9 cellular contexts compared by ENCODE assay signal in genomic region chr20:7856756-7857155, GRCh38.
DNase-seq lines count a peak whose midpoint lies in the region; ATAC-seq and TF ChIP-seq lines count a peak whose summit lies in the region.
"Had no signal": no experiment of that assay in that cellular context is flagged by ENCODE, and none has a peak within 500 bp of the region (broad histone marks: within the 10 kb centered on the region; RNA-seq: fewer than 3 reads in every experiment).

No MANE protein-coding gene starts in this region.

- no peak for DNase-seq in HCT116 (ENCODE audit: low read depth, low spot score)
- DNase-seq in OCI-M1 (lab: John Stamatoyannopoulos, UW), result peak; percentile 17
- DNase-seq in epithelial cell of esophagus (ENCODE audit: low read depth), result peak; percentile 91
- DNase-seq in renal cortical epithelial cell (ENCODE audit: low read depth), result peak; percentile 80
- DNase-seq in osteoblast (ENCODE audit: insufficient read length, low spot score, missing footprints), result no peak
- no peak for DNase-seq in NCI-H82 treated with DMSO at 0.1 percent for 48 hours (lab: John Stamatoyannopoulos, UW; ENCODE audit: unreplicated experiment)
- DNase-seq in NCI-H2081 (lab: John Stamatoyannopoulos, UW), result no peak
- DNase-seq: stimulated activated naive CD8-positive, alpha-beta T cell treated with anti-CD3 and anti-CD28 coated beads, Interleukin-15, Interleukin-2, amounts not matched to agents 100 U/mL and 50 U/mL, for 24 hours had no signal

- CTCF ChIA-PET in HCT116 (lab: Charles Lee), result no interaction called here

- H3K36me3 ChIP-seq in HCT116 (ENCODE audit: control insufficient read depth in 1 of 2, insufficient read depth in 2 of 2, low read length in 2 of 2) (no peaks in the 10 kb centered on the region), osteoblast (ENCODE audit: insufficient read depth, low read length) (no peaks in the 10 kb centered on the region)

- H3K27me3 ChIP-seq in HCT116 (ENCODE audit: insufficient read depth, low read length) (no peaks in the 10 kb centered on the region; the same call in 1 of the 2 replicates), osteoblast (ENCODE audit: insufficient read depth, low read length) (no peaks in the 10 kb centered on the region)

- H3K4me2 ChIP-seq in HCT116 (ENCODE audit: low read length), result peak overlapping the region; percentile 38
- no peak overlapping the region for H3K4me2 ChIP-seq in osteoblast (ENCODE audit: insufficient read depth, low read length)

- no peaks in the 10 kb centered on the region for H4K20me1 ChIP-seq in HCT116 (ENCODE audit: insufficient read depth)
- no peaks in the 10 kb centered on the region for H4K20me1 ChIP-seq in osteoblast (ENCODE audit: insufficient read depth, low read length)

- H3K9me2 ChIP-seq in HCT116 (ENCODE audit: insufficient read depth), result no peaks in the 10 kb centered on the region

- peaks cover 0 to 15% of the 10 kb centered on the region in 2 experiments; a peak in 2 of 4 replicates for H3K4me1 ChIP-seq in HCT116 (ENCODE audit: control insufficient read depth in 1 of 2, insufficient read depth in 2 of 2, low read length in 2 of 2)
- H3K4me1 ChIP-seq in osteoblast (ENCODE audit: insufficient read depth, low read length), result peaks cover 28% of the 10 kb centered on the region

- H3K9ac ChIP-seq in HCT116 (ENCODE audit: low read length), result no peak overlapping the region

- no peak for TF ChIP-seq POLR2A in HCT116 (IDR thresholded peaks at IDR 0.05; ENCODE audit: borderline replicate concordance, extremely low read depth, insufficient read depth, insufficient read length)

- no peak overlapping the region for H3K27ac ChIP-seq in HCT116 (ENCODE audit: low read depth, low read length)
- H3K27ac ChIP-seq in osteoblast (ENCODE audit: low read depth, low read length), result no peak overlapping the region

- POLR2A ChIA-PET in HCT116 (lab: Charles Lee), result no interaction called here

- H3K9me3 ChIP-seq in HCT116 (ENCODE audit: control insufficient read depth in 1 of 2, insufficient read depth in 1 of 2, low read depth in 1 of 2, low read length in 2 of 2), result no peaks in the 10 kb centered on the region
- H3K9me3 ChIP-seq in osteoblast (ENCODE audit: low read depth, low read length), result no peaks in the 10 kb centered on the region

- TF ChIP-seq RAD21 in HCT116 (IDR thresholded peaks at IDR 0.05; ENCODE audit: low read depth), result no peak

- TF ChIP-seq CTCF in HCT116 (IDR thresholded peaks at IDR 0.05 in 2 of 3, conservative IDR thresholded peaks at IDR 0.05 in 1 of 3; ENCODE audit: borderline replicate concordance in 1 of 3, insufficient read depth in 1 of 3, low read depth in 2 of 3, low read length in 2 of 3) (no peak), epithelial cell of esophagus (IDR thresholded peaks at IDR 0.05; ENCODE audit: insufficient read depth, low read depth, low read length, missing control alignments) (no peak), osteoblast (IDR thresholded peaks at IDR 0.05; ENCODE audit: extremely low read depth, low read depth, low read length) (no peak)

- H2AFZ ChIP-seq in HCT116 (ENCODE audit: low read depth, low read length, poor library complexity, severe bottlenecking), result no peak overlapping the region
- no peak overlapping the region for H2AFZ ChIP-seq in osteoblast (ENCODE audit: low read length)

- no peak overlapping the region for H3K4me3 ChIP-seq in HCT116 (replicated peaks in 1 of 2; ENCODE audit: low read depth in 1 of 2, low read length in 2 of 2)
- H3K4me3 ChIP-seq in epithelial cell of esophagus (ENCODE audit: low read length), result no peak overlapping the region
- no peak overlapping the region for H3K4me3 ChIP-seq in osteoblast (ENCODE audit: insufficient read depth, low read length)

- H3K79me2 ChIP-seq in HCT116 (ENCODE audit: insufficient read depth, low read length), result no peaks in the 10 kb centered on the region
- no peaks in the 10 kb centered on the region for H3K79me2 ChIP-seq in osteoblast (ENCODE audit: insufficient read depth, low read length)

- no TSS peak for BruUV-seq in HCT116 (replicated peaks; lab: Mats Ljungman, UMichigan)

- RAD21 ChIA-PET in HCT116 (lab: Charles Lee; ENCODE audit: low non-redundant PET in 1 of 2, low total read pairs in 2 of 2, uncharacterized antibody in 2 of 2, unreplicated experiment in 2 of 2), result no interaction called here

- ATAC-seq in HCT116, result no peak
- no peak for ATAC-seq in HG03460 (IDR thresholded peaks at IDR 0.05; ENCODE audit: unreplicated experiment)
- ATAC-seq: stimulated activated naive CD8-positive, alpha-beta T cell treated with anti-CD3 and anti-CD28 coated beads, Interleukin-15, Interleukin-2, amounts not matched to agents 100 U/mL and 50 U/mL, for 24 hours had no signal

- intact Hi-C loops in HCT116 (cut with micrococcal nuclease), result loop anchor here (10.0 kb wide), 1 partner anchor 1092 kb away; the partner anchor contains the start of gene BMP2

TF ChIP-seq in HCT116, 20 proteins besides CTCF, POLR2A, EP300 and RAD21:
- TF ChIP-seq ZNF274 (IDR thresholded peaks at IDR 0.05; ENCODE audit: low read depth, low read length), result no peak
- TF ChIP-seq TCF7L2 (IDR thresholded peaks at IDR 0.05; ENCODE audit: borderline replicate concordance, extremely low read depth, insufficient read depth, insufficient read length), result no peak
- TF ChIP-seq, protein P1, sequence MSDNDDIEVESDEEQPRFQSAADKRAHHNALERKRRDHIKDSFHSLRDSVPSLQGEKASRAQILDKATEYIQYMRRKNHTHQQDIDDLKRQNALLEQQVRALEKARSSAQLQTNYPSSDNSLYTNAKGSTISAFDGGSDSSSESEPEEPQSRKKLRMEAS (IDR thresholded peaks at IDR 0.05), result no peak
- TF ChIP-seq, protein P2, sequence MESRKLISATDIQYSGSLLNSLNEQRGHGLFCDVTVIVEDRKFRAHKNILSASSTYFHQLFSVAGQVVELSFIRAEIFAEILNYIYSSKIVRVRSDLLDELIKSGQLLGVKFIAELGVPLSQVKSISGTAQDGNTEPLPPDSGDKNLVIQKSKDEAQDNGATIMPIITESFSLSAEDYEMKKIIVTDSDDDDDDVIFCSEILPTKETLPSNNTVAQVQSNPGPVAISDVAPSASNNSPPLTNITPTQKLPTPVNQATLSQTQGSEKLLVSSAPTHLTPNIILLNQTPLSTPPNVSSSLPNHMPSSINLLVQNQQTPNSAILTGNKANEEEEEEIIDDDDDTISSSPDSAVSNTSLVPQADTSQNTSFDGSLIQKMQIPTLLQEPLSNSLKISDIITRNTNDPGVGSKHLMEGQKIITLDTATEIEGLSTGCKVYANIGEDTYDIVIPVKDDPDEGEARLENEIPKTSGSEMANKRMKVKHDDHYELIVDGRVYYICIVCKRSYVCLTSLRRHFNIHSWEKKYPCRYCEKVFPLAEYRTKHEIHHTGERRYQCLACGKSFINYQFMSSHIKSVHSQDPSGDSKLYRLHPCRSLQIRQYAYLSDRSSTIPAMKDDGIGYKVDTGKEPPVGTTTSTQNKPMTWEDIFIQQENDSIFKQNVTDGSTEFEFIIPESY (IDR thresholded peaks at IDR 0.05; ENCODE audit: extremely low read depth, insufficient replicate concordance, low read length), result no peak
- TF ChIP-seq SRF (IDR thresholded peaks at IDR 0.05; ENCODE audit: low read depth), result no peak
- TF ChIP-seq JUND (IDR thresholded peaks at IDR 0.05), result 0 out of 2 replicates have a peak, but pooled peaks have one; percentile 20
- 0 out of 2 replicates have a peak, but pooled peaks have one; percentile 14 for TF ChIP-seq SP1 (IDR thresholded peaks at IDR 0.05; ENCODE audit: low read depth)
- TF ChIP-seq CEBPB (IDR thresholded peaks at IDR 0.05; ENCODE audit: low read depth), result no peak
- 0 out of 2 replicates have a peak, but pooled peaks have one; percentile 23 for TF ChIP-seq FOSL1 (IDR thresholded peaks at IDR 0.05; ENCODE audit: low read depth)

Comparison
In these comparisons a context has a peak if more than half of its experiments do, and no peak if none do; other contexts are left out.
1. DNase-seq: peak in OCI-M1 (single experiment), epithelial cell of esophagus (single experiment) and renal cortical epithelial cell (single experiment); none in HCT116 (single experiment), osteoblast (single experiment), NCI-H82 treated with DMSO at 0.1 percent for 48 hours (single experiment) and NCI-H2081 (0 of 2).